Comparison of ENCODE assay signal across 8 cellular contexts in genomic region chr2:231712462-231713021, GRCh38. TPM values are rescaled to one million over a fixed set of nuclear protein-coding genes. Genes with fewer than 3 reads are reported as not detected.
DNase-seq lines count a peak whose midpoint lies in the region; TF ChIP-seq lines count a peak whose summit lies in the region.
"Not testable (repeated sequence)": the region's sequence is repeated elsewhere in the genome, so short reads cannot be mapped to it uniquely, and the experiment has no call there.

No MANE protein-coding gene starts in this region.

- H3K4me3 Mint-ChIP-seq in neural progenitor cell, result peak overlapping the region; percentile 88

- peaks cover 66% of the 10 kb centered on the region for H4K20me1 ChIP-seq in neural progenitor cell (ENCODE audit: low read depth)

- H3K27me3 Mint-ChIP-seq in neural progenitor cell (ENCODE audit: insufficient read depth, low read depth), result peaks cover 29% of the 10 kb centered on the region

- H3K36me3 Mint-ChIP-seq in neural progenitor cell, result peaks cover 21% of the 10 kb centered on the region

- H3K36me3 ChIP-seq in left ventricle myocardium inferior, result peaks cover 20% of the 10 kb centered on the region
- not testable (repeated sequence) for H3K36me3 ChIP-seq in neural progenitor cell

- CTCF ChIA-PET in AG04450 (lab: Charles Lee), result interaction anchor here (1.0 to 8.9 kb wide), 5 partner anchors 18 to 99 kb away, joined by 3 to 227 read pairs (median 8); no protein-coding TSS in a partner anchor

- H3K79me2 ChIP-seq in neural progenitor cell (ENCODE audit: low read depth), result peaks cover 61% of the 10 kb centered on the region

- not testable (repeated sequence) for H3K27me3 ChIP-seq in AG04450 (ENCODE audit: control insufficient read depth, insufficient read depth, low read length); left ventricle myocardium inferior (ENCODE audit: low read depth); neural progenitor cell

- H3K4me3 ChIP-seq in AG04450 (ENCODE audit: low read depth, low read length) (peak overlapping the region; percentile 80), left ventricle myocardium inferior (peak overlapping the region; percentile 100), neural progenitor cell (peak overlapping the region; percentile 88)

- peaks cover 45% of the 10 kb centered on the region for H3K4me1 Mint-ChIP-seq in neural progenitor cell

- H3K4me2 ChIP-seq in neural progenitor cell, result peak overlapping the region; percentile 94

- H3K9me3 Mint-ChIP-seq in neural progenitor cell, result not testable (repeated sequence)

- POLR2A ChIA-PET in AG04450 (lab: Yijun Ruan, JAX), result not testable (repeated sequence)

- TF ChIP-seq CTCF in AG04450 (IDR thresholded peaks at IDR 0.05; ENCODE audit: low read depth, low read length); left ventricle myocardium inferior (IDR thresholded peaks at IDR 0.05; ENCODE audit: borderline replicate concordance); neural progenitor cell (IDR thresholded peaks at IDR 0.05): not testable (repeated sequence)

- DNase-seq in AG04450 (ENCODE audit: low read depth, low spot score); left ventricle myocardium inferior; neural progenitor cell (ENCODE audit: low spot score): not testable (repeated sequence)
- peak; percentile 15 for DNase-seq in HT-29 (ENCODE audit: low spot score)
- peak in 3 of 5 donors; percentile 32 to 45 (median 40) for DNase-seq in T-helper 1 cell
- DNase-seq in activated T-cell treated with anti-CD3 and anti-CD28 coated beads, Interleukin-2, amount 50 U/mL, for 48 hours, result peak; percentile 67 to 75
- DNase-seq in central memory CD4-positive, alpha-beta T cell, result peak; percentile 44
- peak; percentile 39 for DNase-seq in stimulated activated CD8-positive, alpha-beta memory T cell treated with anti-CD3 and anti-CD28 coated beads, Interleukin-4, amount 100 ng/mL, for 24 hours (ENCODE audit: low read depth)

- not testable (repeated sequence) for H3K9ac ChIP-seq in neural progenitor cell

- H3K27ac Mint-ChIP-seq in neural progenitor cell, result not testable (repeated sequence)

- intact Hi-C loops in left ventricle myocardium inferior (cut with micrococcal nuclease), result not testable (repeated sequence)

- H3K27ac ChIP-seq in AG04450 (ENCODE audit: low read depth, low read length) (peak overlapping the region; percentile 21), left ventricle myocardium inferior (replicated peaks) (peak overlapping the region; percentile 99), neural progenitor cell (peak overlapping the region; percentile 81)

- H3K4me1 ChIP-seq in left ventricle myocardium inferior (peaks cover 81% of the 10 kb centered on the region), neural progenitor cell (peaks cover 20% of the 10 kb centered on the region)

- peaks cover 59% of the 10 kb centered on the region for H3F3A ChIP-seq in neural progenitor cell (ENCODE audit: low read depth)

- H2AFZ ChIP-seq in neural progenitor cell (replicated peaks), result not testable (repeated sequence)

- H3K9me3 ChIP-seq in AG04450 (ENCODE audit: control insufficient read depth, insufficient read depth, low read length); left ventricle myocardium inferior (replicated peaks); neural progenitor cell (ENCODE audit: low read depth): not testable (repeated sequence)

RNA-seq across cellular contexts. Expression of gene PTMA, which starts 4.2 kb away (rescaled TPM):
- polyA plus RNA-seq in AG04450 (2011; rRNA removed), result 505 and 681 TPM in 2 replicates
- polyA minus RNA-seq in AG04450 (2011; rRNA and poly(A)+ RNA removed), result 227 and 297 TPM in 2 replicates
- 1,191 and 1,224 TPM in 2 replicates for total RNA-seq in HT-29 (2014; rRNA removed; shearing (Covaris generic))
- total RNA-seq in left ventricle myocardium inferior, result 209 TPM
- 1,850 and 2,102 TPM in 2 replicates for total RNA-seq in neural progenitor cell (ENCODE audit: low replicate concordance)

Comparison
In these comparisons a context has a peak if more than half of its experiments do, and no peak if none do; other contexts are left out.
1. H3K27ac ChIP-seq: peak in every context shown above with its lines; median percentile 99 in left ventricle myocardium inferior; 81 in neural progenitor cell; 21 in AG04450.